Comparison of ENCODE assay signal across 16 cellular contexts in the genomic region with DNA sequence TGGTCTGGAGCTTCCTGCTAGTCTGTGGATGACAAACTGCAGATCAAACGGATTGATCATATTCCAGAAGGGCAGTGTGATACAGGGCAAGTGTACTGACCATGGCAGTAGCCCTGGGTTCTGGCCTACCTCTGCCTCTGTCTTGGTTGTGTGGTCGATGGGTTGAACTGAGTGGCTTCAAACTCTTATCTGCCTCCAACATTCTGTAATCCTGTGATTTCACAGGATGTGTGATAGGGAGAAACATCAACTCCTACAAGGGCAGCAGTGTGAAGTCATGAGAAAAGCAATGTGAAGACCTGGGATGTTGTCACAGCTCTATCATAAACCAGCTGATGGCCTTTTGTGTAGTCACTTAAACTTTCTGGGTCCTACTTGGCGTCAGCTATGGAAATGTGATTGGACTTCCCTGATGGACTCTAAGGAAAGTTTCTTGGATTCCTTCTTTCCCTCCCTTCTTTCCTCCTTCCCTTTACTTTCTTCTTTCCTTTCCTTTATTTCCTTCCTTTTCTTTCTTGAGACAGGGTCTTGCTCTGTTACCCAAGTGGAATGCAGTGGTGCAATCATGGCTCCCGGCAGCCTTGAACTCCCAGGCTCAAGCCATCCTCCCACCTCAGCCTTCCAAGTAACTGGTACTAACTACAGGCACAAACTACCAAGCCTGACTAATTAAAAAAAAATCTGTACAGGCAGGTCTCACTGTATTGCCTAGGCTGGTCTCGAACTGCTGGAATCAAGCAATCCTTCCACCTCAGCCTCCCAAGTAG.
"Had no signal": no experiment of that assay in that cellular context is flagged by ENCODE, and none has a peak within 500 bp of the region (broad histone marks: within the 10 kb centered on the region; RNA-seq: fewer than 3 reads in every experiment).

No MANE protein-coding gene starts in this region.

- H3K27me3 Mint-ChIP-seq: activated CD4-positive, alpha-beta T cell treated with anti-CD3 and anti-CD28 coated beads for 36 hours; activated naive CD8-positive, alpha-beta T cell; effector memory CD8-positive, alpha-beta T cell; stimulated activated naive B cell treated with anti-CD40 and anti-IgM and Interleukin-4, amounts not matched to agents 10 μg/mL and 1 μg/mL and 100 μg/mL, for 72 hours had no signal

- H3K4me1 ChIP-seq: upper lobe of right lung had no signal

- H3K27ac Mint-ChIP-seq: activated CD4-positive, alpha-beta T cell treated with anti-CD3 and anti-CD28 coated beads for 36 hours; activated naive CD8-positive, alpha-beta T cell; activated T-helper 1 cell treated with anti-CD3 and anti-CD28 coated beads, Interleukin-12 subunit alpha, Interleukin-12 subunit beta, Interleukin-2, Interleukin-4 antibody, amounts not matched to agents 30 ng/mL and 10 ng/mL and 1 ng/mL, durations not matched to agents 14 hours and 24 hours and 36 hours; effector memory CD8-positive, alpha-beta T cell; stimulated activated naive B cell treated with anti-CD40 and anti-IgM and Interleukin-4, amounts not matched to agents 10 μg/mL and 1 μg/mL and 100 μg/mL, for 72 hours; T-helper 1 cell treated with Interleukin-12 subunit alpha and Interleukin-12 subunit beta and Interleukin-4 antibody, amounts not matched to agents 30 μg/mL and 1 μg/mL, for 36 hours; WTC11 had no signal

- H3K9me3 ChIP-seq: left ventricle myocardium inferior, thoracic aorta, upper lobe of right lung had no signal

- FAIRE-seq: islet of Langerhans had no signal

- DNase-seq: activated CD4-positive, alpha-beta T cell treated with anti-CD3 and anti-CD28 coated beads for 36 hours; activated CD4-positive, alpha-beta T cell treated with anti-CD3 and anti-CD28 coated beads, Interleukin-2, amount 50 U/mL, for 48 hours; activated T-cell treated with anti-CD3 and anti-CD28 coated beads for 4 hours; amniotic stem cell; effector memory CD8-positive, alpha-beta T cell; left ventricle myocardium inferior; mammary epithelial cell; stimulated activated naive B cell treated with anti-CD40 and anti-IgM and Interleukin-4, amounts not matched to agents 10 μg/mL and 1 μg/mL and 100 μg/mL, for 72 hours; upper lobe of right lung had no signal

- H3K36me3 Mint-ChIP-seq: WTC11 had no signal

- H3K4me3 ChIP-seq: hepatocyte, left ventricle myocardium inferior, thoracic aorta, upper lobe of right lung had no signal

- H3K4me2 ChIP-seq: hepatocyte had no signal

- H3K9me3 Mint-ChIP-seq: activated T-helper 1 cell treated with anti-CD3 and anti-CD28 coated beads, Interleukin-12 subunit alpha, Interleukin-12 subunit beta, Interleukin-2, Interleukin-4 antibody, amounts not matched to agents 30 ng/mL and 10 ng/mL and 1 ng/mL, durations not matched to agents 14 hours and 24 hours and 36 hours; effector memory CD8-positive, alpha-beta T cell; stimulated activated naive B cell treated with anti-CD40 and anti-IgM and Interleukin-4, amounts not matched to agents 10 μg/mL and 1 μg/mL and 100 μg/mL, for 72 hours; T-helper 1 cell treated with Interleukin-12 subunit alpha and Interleukin-12 subunit beta and Interleukin-4 antibody, amounts not matched to agents 30 μg/mL and 1 μg/mL, for 36 hours; WTC11 had no signal

- H3K27me3 ChIP-seq: hepatocyte, upper lobe of right lung had no signal

- H3K4me3 Mint-ChIP-seq: activated CD4-positive, alpha-beta T cell treated with anti-CD3 and anti-CD28 coated beads for 36 hours; activated naive CD8-positive, alpha-beta T cell; activated T-helper 1 cell treated with anti-CD3 and anti-CD28 coated beads, Interleukin-12 subunit alpha, Interleukin-12 subunit beta, Interleukin-2, Interleukin-4 antibody, amounts not matched to agents 30 ng/mL and 10 ng/mL and 1 ng/mL, durations not matched to agents 14 hours and 24 hours and 36 hours; effector memory CD8-positive, alpha-beta T cell; stimulated activated naive B cell treated with anti-CD40 and anti-IgM and Interleukin-4, amounts not matched to agents 10 μg/mL and 1 μg/mL and 100 μg/mL, for 72 hours; T-helper 1 cell treated with Interleukin-12 subunit alpha and Interleukin-12 subunit beta and Interleukin-4 antibody, amounts not matched to agents 30 μg/mL and 1 μg/mL, for 36 hours; WTC11 had no signal

- H3K36me3 ChIP-seq: left ventricle myocardium inferior, thoracic aorta, upper lobe of right lung had no signal

- H3K27ac ChIP-seq: hepatocyte, left ventricle myocardium inferior, thoracic aorta, upper lobe of right lung had no signal
